15 cellular contexts compared by ENCODE assay signal in the genomic region with DNA sequence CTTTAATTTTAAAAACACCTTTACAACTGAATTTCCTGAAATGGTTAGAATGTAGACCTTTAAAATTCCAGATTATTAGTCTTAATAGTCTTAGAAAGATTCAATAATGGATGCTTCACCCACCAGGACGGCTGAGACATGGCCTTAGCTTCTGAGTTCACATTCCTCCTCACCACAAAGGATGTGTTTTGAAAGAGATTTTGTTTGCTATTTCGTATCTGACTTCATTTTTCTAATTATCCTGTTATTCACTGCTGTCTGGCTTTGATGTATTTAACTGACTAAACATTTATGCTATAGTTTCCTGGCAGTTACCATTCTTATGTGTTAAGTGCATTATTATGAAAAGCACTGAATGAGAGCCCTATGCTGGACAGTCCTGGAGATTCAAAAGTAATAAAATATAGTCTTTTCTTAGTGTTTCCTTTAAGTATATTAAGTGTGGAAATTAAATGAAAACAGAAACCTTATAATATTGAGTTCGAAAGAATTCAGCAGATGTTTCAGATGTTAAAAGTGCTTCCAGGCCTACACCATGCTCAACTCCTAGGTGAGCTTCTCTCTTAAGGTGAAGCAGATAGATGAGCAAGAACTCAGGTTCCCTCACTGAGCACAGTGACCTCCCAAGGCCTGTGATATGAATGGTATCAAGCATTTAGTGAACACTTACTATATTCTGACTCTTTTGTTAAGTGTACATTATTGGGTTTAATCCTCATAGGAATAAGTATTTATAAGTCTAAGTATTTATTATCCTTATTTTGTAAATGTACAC. TPM values are rescaled to one million over a fixed set of nuclear protein-coding genes. Genes with fewer than 3 reads are reported as not detected.
DNase-seq lines count a peak whose midpoint lies in the region; ATAC-seq, FAIRE-seq and TF ChIP-seq lines count a peak whose summit lies in the region.
"Had no signal": no experiment of that assay in that cellular context is flagged by ENCODE, and none has a peak within 500 bp of the region (broad histone marks: within the 10 kb centered on the region; RNA-seq: fewer than 3 reads in every experiment).

No MANE protein-coding gene starts in this region.

- no peak overlapping the region for H3K4me3 ChIP-seq in effector memory CD4-positive, alpha-beta T cell (ENCODE audit: insufficient read depth, low read depth, low read length, poor library complexity, severe bottlenecking)
- H3K4me3 ChIP-seq in osteoblast (ENCODE audit: insufficient read depth, low read length): no peak overlapping the region
- H3K4me3 ChIP-seq: body of pancreas had no signal

- peak; percentile 74 for DNase-seq in EH (ENCODE audit: low read depth)
- peak; percentile 27 for DNase-seq in RCC 7860 (ENCODE audit: low spot score)
- DNase-seq in effector memory CD4-positive, alpha-beta T cell: no peak
- no peak for DNase-seq in osteoblast (ENCODE audit: insufficient read length, low spot score, missing footprints)
- no peak for DNase-seq in SHP77 treated with DMSO at 0.1 percent for 48 hours (lab: John Stamatoyannopoulos, UW)
- no peak for DNase-seq in activated T-cell treated with anti-CD3 and anti-CD28 coated beads, Interleukin-2, amount 50 U/mL, for 24 hours
- DNase-seq: activated CD4-positive, CD25-positive, alpha-beta regulatory T cell; body of pancreas; DMS79; left colon; MV-4-11 had no signal

- H3K4me2 ChIP-seq in osteoblast (ENCODE audit: insufficient read depth, low read length): peak overlapping the region; percentile 47

- H4K20me1 ChIP-seq in osteoblast (ENCODE audit: insufficient read depth, low read length): no peaks in the 10 kb centered on the region

- no peak overlapping the region for H3K27ac Mint-ChIP-seq in activated T-cell treated with anti-CD3 and anti-CD28 coated beads, Interleukin-2, amount 50 U/mL, for 24 hours
- H3K27ac Mint-ChIP-seq: stimulated activated effector memory CD8-positive, alpha-beta T cell treated with anti-CD3 and anti-CD28 coated beads, Interleukin-12 subunit alpha, Interleukin-12 subunit beta, amount 100 ng/mL, for 72 hours had no signal

- ATAC-seq in GM21390 (IDR thresholded peaks at IDR 0.05; ENCODE audit: unreplicated experiment) (no peak), GM21381 (IDR thresholded peaks at IDR 0.05; ENCODE audit: unreplicated experiment) (no peak)
- ATAC-seq: body of pancreas; left colon; stimulated activated effector memory CD8-positive, alpha-beta T cell treated with anti-CD3 and anti-CD28 coated beads, Interleukin-12 subunit alpha, Interleukin-12 subunit beta, amount 100 ng/mL, for 72 hours had no signal

- TF ChIP-seq CTCF in osteoblast (IDR thresholded peaks at IDR 0.05; ENCODE audit: extremely low read depth, low read depth, low read length): no peak

- no peaks in the 10 kb centered on the region for H3K36me3 ChIP-seq in effector memory CD4-positive, alpha-beta T cell (ENCODE audit: control insufficient read depth, insufficient read depth, low read length)
- H3K36me3 ChIP-seq in osteoblast (ENCODE audit: insufficient read depth, low read length): peaks cover 4% of the 10 kb centered on the region
- H3K36me3 ChIP-seq: neutrophil had no signal

- peaks cover 36% of the 10 kb centered on the region for H3K36me3 Mint-ChIP-seq in activated T-cell treated with anti-CD3 and anti-CD28 coated beads, Interleukin-2, amount 50 U/mL, for 24 hours (ENCODE audit: low read depth)

- peak; percentile 73 for FAIRE-seq in RCC 7860 (lab: Jason Lieb, UNC)

- H3K27ac ChIP-seq in effector memory CD4-positive, alpha-beta T cell (ENCODE audit: insufficient read depth, low read length, poor library complexity, severe bottlenecking): peak overlapping the region; percentile 2
- peak overlapping the region; percentile 76 for H3K27ac ChIP-seq in osteoblast (ENCODE audit: low read depth, low read length)
- H3K27ac ChIP-seq: body of pancreas, neutrophil had no signal

- H3K79me2 ChIP-seq in osteoblast (ENCODE audit: insufficient read depth, low read length): peaks cover 49% of the 10 kb centered on the region

- H2AFZ ChIP-seq in osteoblast (ENCODE audit: low read length): no peak overlapping the region

- peaks cover 2% of the 10 kb centered on the region for H3K4me1 ChIP-seq in effector memory CD4-positive, alpha-beta T cell (ENCODE audit: control insufficient read depth, insufficient read depth, low read length, poor library complexity, severe bottlenecking)
- H3K4me1 ChIP-seq in osteoblast (ENCODE audit: insufficient read depth, low read length): peaks cover 53% of the 10 kb centered on the region

- peaks cover 62% of the 10 kb centered on the region for H3K4me1 Mint-ChIP-seq in activated T-cell treated with anti-CD3 and anti-CD28 coated beads, Interleukin-2, amount 50 U/mL, for 24 hours (ENCODE audit: low read depth)

- no peaks in the 10 kb centered on the region for H3K9me3 Mint-ChIP-seq in activated T-cell treated with anti-CD3 and anti-CD28 coated beads, Interleukin-2, amount 50 U/mL, for 24 hours
- H3K9me3 Mint-ChIP-seq: stimulated activated effector memory CD8-positive, alpha-beta T cell treated with anti-CD3 and anti-CD28 coated beads, Interleukin-12 subunit alpha, Interleukin-12 subunit beta, amount 100 ng/mL, for 72 hours had no signal

- H3K9me3 ChIP-seq in effector memory CD4-positive, alpha-beta T cell (ENCODE audit: control insufficient read depth, low read length): no peaks in the 10 kb centered on the region
- H3K9me3 ChIP-seq in osteoblast (ENCODE audit: low read depth, low read length): no peaks in the 10 kb centered on the region
- H3K9me3 ChIP-seq: body of pancreas, neutrophil had no signal

- no peak overlapping the region for H3K4me3 Mint-ChIP-seq in activated T-cell treated with anti-CD3 and anti-CD28 coated beads, Interleukin-2, amount 50 U/mL, for 24 hours
- H3K4me3 Mint-ChIP-seq: stimulated activated effector memory CD8-positive, alpha-beta T cell treated with anti-CD3 and anti-CD28 coated beads, Interleukin-12 subunit alpha, Interleukin-12 subunit beta, amount 100 ng/mL, for 72 hours had no signal

- no peaks in the 10 kb centered on the region for H3K27me3 Mint-ChIP-seq in activated T-cell treated with anti-CD3 and anti-CD28 coated beads, Interleukin-2, amount 50 U/mL, for 24 hours

- H3K27me3 ChIP-seq in effector memory CD4-positive, alpha-beta T cell (replicated peaks; ENCODE audit: control insufficient read depth, insufficient read depth, low read length, poor library complexity, severe bottlenecking): no peaks in the 10 kb centered on the region
- H3K27me3 ChIP-seq in osteoblast (ENCODE audit: insufficient read depth, low read length): no peaks in the 10 kb centered on the region
- H3K27me3 ChIP-seq: body of pancreas, neutrophil had no signal

RNA-seq across cellular contexts. Expression of a gene that starts 40.3 kb away (rescaled TPM):
- total RNA-seq in osteoblast: 31.1 and 36.8 TPM in 2 replicates

Comparison
In these comparisons a context has a peak if more than half of its experiments do, and no peak if none do; other contexts are left out.
1. DNase-seq: peak in EH (single experiment) and RCC 7860 (single experiment); none in effector memory CD4-positive, alpha-beta T cell (0 of 3), osteoblast (single experiment), SHP77 treated with DMSO at 0.1 percent for 48 hours (single experiment) and activated T-cell treated with anti-CD3 and anti-CD28 coated beads, Interleukin-2, amount 50 U/mL, for 24 hours (single experiment).